Comparison of ENCODE assay signal across 16 cellular contexts in the genomic region with DNA sequence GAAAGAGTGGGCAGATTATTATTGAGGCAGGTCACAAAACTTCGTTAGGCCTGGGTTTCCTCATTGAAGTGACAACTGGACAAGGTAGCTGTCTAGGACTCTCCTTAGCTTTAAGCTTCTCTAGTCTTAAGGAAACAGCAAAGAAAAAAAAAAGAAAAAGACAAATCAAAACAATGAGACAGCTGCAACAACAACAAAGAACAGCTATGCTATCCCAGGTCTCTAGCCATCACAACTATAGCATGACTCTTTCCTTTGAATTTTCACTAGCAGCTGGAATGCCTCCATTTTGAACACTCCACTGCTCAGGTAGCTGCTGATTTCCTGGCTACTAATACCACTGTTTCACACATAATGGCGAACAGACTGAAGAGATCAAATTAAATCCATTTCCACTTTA.
DNase-seq lines count a peak whose midpoint lies in the region; TF ChIP-seq lines count a peak whose summit lies in the region.
"Had no signal": no experiment of that assay in that cellular context is flagged by ENCODE, and none has a peak within 500 bp of the region (broad histone marks: within the 10 kb centered on the region; RNA-seq: fewer than 3 reads in every experiment).

No MANE protein-coding gene starts in this region.

- CTCF ChIA-PET in MCF 10A (lab: Yijun Ruan, JAX): interaction anchor here (0.6 kb wide), 1 partner anchor 94 kb away, joined by 4 read pairs; no protein-coding TSS in a partner anchor

- H3K9me3 ChIP-seq in breast epithelium (no peaks in the 10 kb centered on the region), neural progenitor cell (ENCODE audit: low read depth) (no peaks in the 10 kb centered on the region), esophagus muscularis mucosa (no peaks in the 10 kb centered on the region), prostate gland (no peaks in the 10 kb centered on the region)
- H3K9me3 ChIP-seq: BLaER1, Caco-2, HAP-1 had no signal

- no peaks in the 10 kb centered on the region for H3K27me3 ChIP-seq in breast epithelium
- no peaks in the 10 kb centered on the region for H3K27me3 ChIP-seq in neural progenitor cell
- H3K27me3 ChIP-seq in esophagus muscularis mucosa: no peaks in the 10 kb centered on the region
- no peaks in the 10 kb centered on the region for H3K27me3 ChIP-seq in prostate gland (replicated peaks; ENCODE audit: insufficient read depth)
- H3K27me3 ChIP-seq: BLaER1 had no signal

- H3K27me3 Mint-ChIP-seq in MCF 10A (ENCODE audit: insufficient read depth, unreplicated experiment) (no peaks in the 10 kb centered on the region), endothelial cell (ENCODE audit: unreplicated experiment) (peaks cover 3% of the 10 kb centered on the region), neural progenitor cell (ENCODE audit: insufficient read depth, low read depth) (no peaks in the 10 kb centered on the region)
- H3K27me3 Mint-ChIP-seq: CD8-positive, alpha-beta memory T cell had no signal

- no peaks in the 10 kb centered on the region for H3K79me2 ChIP-seq in neural progenitor cell (ENCODE audit: low read depth)

- no peak overlapping the region for H3K4me3 Mint-ChIP-seq in MCF 10A (ENCODE audit: unreplicated experiment)
- H3K4me3 Mint-ChIP-seq in endothelial cell (ENCODE audit: unreplicated experiment): no peak overlapping the region
- H3K4me3 Mint-ChIP-seq in neural progenitor cell: no peak overlapping the region
- H3K4me3 Mint-ChIP-seq: CD8-positive, alpha-beta memory T cell had no signal

- peak overlapping the region; percentile 23 to 59 for H3K27ac ChIP-seq in breast epithelium
- no peak overlapping the region for H3K27ac ChIP-seq in neural progenitor cell
- H3K27ac ChIP-seq in esophagus muscularis mucosa (replicated peaks in 1 of 4): peak overlapping the region in 1 of 4 donors; percentile 2
- H3K27ac ChIP-seq in prostate gland: no peak overlapping the region
- H3K27ac ChIP-seq: BLaER1, GM23248 had no signal

- TF ChIP-seq POLR2A in breast epithelium (IDR thresholded peaks at IDR 0.05): no peak
- no peak for TF ChIP-seq POLR2A in esophagus muscularis mucosa (IDR thresholded peaks at IDR 0.05; ENCODE audit: low read depth)
- no peak for TF ChIP-seq POLR2A in prostate gland (IDR thresholded peaks at IDR 0.05)

- H3F3A ChIP-seq in neural progenitor cell (ENCODE audit: low read depth): peaks cover 3% of the 10 kb centered on the region

- peak overlapping the region; percentile 88 for H2AFZ ChIP-seq in neural progenitor cell (replicated peaks)

- DNase-seq in breast epithelium (ENCODE audit: low spot score in 2 of 2) (no peak), MCF 10A (ENCODE audit: unreplicated experiment) (no peak), endothelial cell (ENCODE audit: low spot score) (no peak), neural progenitor cell (ENCODE audit: low spot score) (peak; percentile 28), esophagus muscularis mucosa (ENCODE audit: extremely low spot score) (no peak), NCI-H1092 (lab: John Stamatoyannopoulos, UW) (no peak), prostate gland (ENCODE audit: low spot score) (no peak)
- DNase-seq: 8988T; AML-193; Caco-2; CD8-positive, alpha-beta memory T cell; DMS53; GF-D8; GM23248 had no signal

- H3K36me3 ChIP-seq in breast epithelium: no peaks in the 10 kb centered on the region
- H3K36me3 ChIP-seq in neural progenitor cell: no peaks in the 10 kb centered on the region
- H3K36me3 ChIP-seq in esophagus muscularis mucosa: no peaks in the 10 kb centered on the region
- H3K36me3 ChIP-seq in prostate gland: no peaks in the 10 kb centered on the region
- H3K36me3 ChIP-seq: BLaER1, HAP-1 had no signal

- no peak overlapping the region for H3K27ac Mint-ChIP-seq in MCF 10A (ENCODE audit: low read depth, unreplicated experiment)
- peak overlapping the region; percentile 64 for H3K27ac Mint-ChIP-seq in endothelial cell (ENCODE audit: unreplicated experiment)
- no peak overlapping the region for H3K27ac Mint-ChIP-seq in neural progenitor cell
- H3K27ac Mint-ChIP-seq: CD8-positive, alpha-beta memory T cell had no signal

- POLR2A ChIA-PET in MCF 10A (lab: Yijun Ruan, JAX): no interaction called here

- TF ChIP-seq CTCF in breast epithelium (IDR thresholded peaks at IDR 0.05) (no peak), MCF 10A (IDR thresholded peaks at IDR 0.05; ENCODE audit: unreplicated experiment) (no peak), endothelial cell (IDR thresholded peaks at IDR 0.05; ENCODE audit: unreplicated experiment) (no peak), neural progenitor cell (IDR thresholded peaks at IDR 0.05) (no peak), esophagus muscularis mucosa (IDR thresholded peaks at IDR 0.05) (no peak), prostate gland (IDR thresholded peaks at IDR 0.05) (no peak)

- no peaks in the 10 kb centered on the region for H3K4me1 Mint-ChIP-seq in MCF 10A (ENCODE audit: insufficient read depth, unreplicated experiment)
- peaks cover 12% of the 10 kb centered on the region for H3K4me1 Mint-ChIP-seq in endothelial cell (ENCODE audit: unreplicated experiment)
- H3K4me1 Mint-ChIP-seq in neural progenitor cell: peaks cover 10% of the 10 kb centered on the region
- H3K4me1 Mint-ChIP-seq: CD8-positive, alpha-beta memory T cell had no signal

- BruUV-seq in MCF 10A (replicated peaks; lab: Mats Ljungman, UMichigan): no TSS peak

- intact Hi-C loops in breast epithelium (cut with DNase I; ENCODE audit: low total_unique reads) (no loop called here), MCF 10A (cut with micrococcal nuclease) (no loop called here), esophagus muscularis mucosa (cut with DNase I) (no loop called here), prostate gland (cut with DNase I) (no loop called here)

- no peaks in the 10 kb centered on the region for H4K20me1 ChIP-seq in neural progenitor cell (ENCODE audit: low read depth)
- H4K20me1 ChIP-seq: BLaER1 had no signal

- no peak overlapping the region for H3K4me3 ChIP-seq in breast epithelium
- no peak overlapping the region for H3K4me3 ChIP-seq in neural progenitor cell
- H3K4me3 ChIP-seq in esophagus muscularis mucosa: no peak overlapping the region
- no peak overlapping the region for H3K4me3 ChIP-seq in prostate gland
- H3K4me3 ChIP-seq: BLaER1, GM23248, HAP-1 had no signal

- no peaks in the 10 kb centered on the region for H3K9me3 Mint-ChIP-seq in MCF 10A (ENCODE audit: unreplicated experiment)
- H3K9me3 Mint-ChIP-seq in endothelial cell (ENCODE audit: unreplicated experiment): no peaks in the 10 kb centered on the region
- H3K9me3 Mint-ChIP-seq in neural progenitor cell: no peaks in the 10 kb centered on the region

- no peaks in the 10 kb centered on the region for H3K4me1 ChIP-seq in breast epithelium
- peaks cover 16% of the 10 kb centered on the region for H3K4me1 ChIP-seq in neural progenitor cell
- peaks cover 10 to 23% (median 12%) of the 10 kb centered on the region in 4 donors for H3K4me1 ChIP-seq in esophagus muscularis mucosa
- no peaks in the 10 kb centered on the region for H3K4me1 ChIP-seq in prostate gland (replicated peaks)
- H3K4me1 ChIP-seq: BLaER1, Caco-2 had no signal

- H3K36me3 Mint-ChIP-seq in MCF 10A (ENCODE audit: insufficient read depth, unreplicated experiment) (no peaks in the 10 kb centered on the region), endothelial cell (ENCODE audit: low read depth, unreplicated experiment) (no peaks in the 10 kb centered on the region), neural progenitor cell (no peaks in the 10 kb centered on the region)

- TF ChIP-seq EP300 in esophagus muscularis mucosa (IDR thresholded peaks at IDR 0.05): no peak

- peak overlapping the region; percentile 33 for H3K4me2 ChIP-seq in neural progenitor cell
- H3K4me2 ChIP-seq: BLaER1 had no signal

- no peak overlapping the region for H3K9ac ChIP-seq in neural progenitor cell
- H3K9ac ChIP-seq: BLaER1, GM23248 had no signal

- 88% methylated on average over 2 of the region's 2 CpGs for WGBS in esophagus muscularis mucosa
- 78% methylated on average over 2 of the region's 2 CpGs for WGBS in prostate gland

Comparison
In these comparisons a context has a peak if more than half of its experiments do, and no peak if none do; other contexts are left out.
1. H3K27ac ChIP-seq: peak in breast epithelium (2 of 2); none in neural progenitor cell (single experiment) and prostate gland (0 of 2).